8 cellular contexts compared by ENCODE assay signal in the genomic region with DNA sequence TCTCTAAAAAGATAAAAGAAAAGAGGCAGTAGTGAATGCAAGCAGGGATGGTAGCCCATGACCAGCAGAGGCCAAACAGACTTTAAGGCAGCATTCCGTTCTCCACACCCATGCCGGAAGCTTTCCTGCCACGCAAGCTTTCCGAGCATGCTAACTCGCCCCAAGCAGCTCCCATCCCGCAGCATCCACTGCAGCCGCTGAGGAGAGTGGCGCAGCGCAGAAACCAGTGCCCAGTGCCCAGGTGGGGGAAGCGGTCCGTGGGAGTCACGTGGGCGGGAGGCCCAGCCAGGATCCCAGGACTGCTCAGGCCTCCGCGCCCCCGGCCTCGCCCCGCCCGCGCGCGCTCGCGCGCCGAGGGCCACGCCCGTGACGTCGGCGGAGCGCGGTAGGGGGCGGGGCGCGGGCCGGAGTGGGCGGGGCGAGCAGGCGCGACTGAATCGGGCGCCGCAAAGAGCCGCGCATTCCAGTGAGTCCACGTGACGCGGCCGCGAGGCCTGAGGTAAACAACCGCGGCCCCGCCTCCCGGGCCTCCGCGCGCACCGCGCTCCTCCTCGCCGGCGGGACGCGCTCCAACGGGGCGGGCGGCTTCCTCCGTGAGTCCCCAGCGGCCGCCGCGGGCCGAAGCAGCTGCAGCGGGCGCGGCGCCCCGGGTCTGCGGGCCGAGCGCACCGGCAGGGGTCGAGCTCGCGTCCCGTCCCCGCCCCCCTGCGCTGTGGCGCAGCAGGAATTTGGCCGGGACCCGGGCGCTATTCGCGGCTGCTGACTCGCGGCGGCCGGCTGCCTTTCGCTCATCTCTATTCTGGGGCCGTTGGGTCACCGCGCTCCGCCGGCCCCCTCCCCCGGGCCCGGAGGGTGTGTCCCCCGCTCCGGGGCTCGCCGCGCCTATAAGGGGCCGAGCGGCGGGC. TPM values are rescaled to one million over a fixed set of nuclear protein-coding genes. Genes with fewer than 3 reads are reported as not detected.
A peak's percentile ranks its signal among the peaks of the same experiment; 100 is the strongest.
DNase-seq lines count a peak whose midpoint lies in the region; ATAC-seq lines count a peak whose summit lies in the region.

OTUD1 (plus strand) TSS at position 529 of the 905 bp plus-strand sequence. CDS start 383 bp downstream, outside the sequence.

- H3K4me3 Mint-ChIP-seq in activated CD8-positive, alpha-beta T cell treated with anti-CD3 and anti-CD28 coated beads, Interleukin-2, amount 10 ng/mL, durations not matched to agents 7 days and 5 days, result peak within 1 kb of the TSS; percentile 76

- peak; percentile 79 for ATAC-seq in GM19372 (IDR thresholded peaks at IDR 0.05; ENCODE audit: low read depth, unreplicated experiment)
- peak; percentile 81 for ATAC-seq in HG03521 (IDR thresholded peaks at IDR 0.05; ENCODE audit: unreplicated experiment)
- peak; percentile 84 for ATAC-seq in activated CD8-positive, alpha-beta T cell treated with anti-CD3 and anti-CD28 coated beads, Interleukin-2, amount 10 ng/mL, durations not matched to agents 7 days and 5 days

- H3K4me1 ChIP-seq in ectodermal cell (ENCODE audit: control insufficient read depth, insufficient read depth, low read length), result no peaks in the 10 kb centered on the region

- peaks cover 37% of the 10 kb centered on the region for H3K4me1 Mint-ChIP-seq in activated CD8-positive, alpha-beta T cell treated with anti-CD3 and anti-CD28 coated beads, Interleukin-2, amount 10 ng/mL, durations not matched to agents 7 days and 5 days (ENCODE audit: low read depth)

- CTCF ChIA-PET in activated CD8-positive, alpha-beta T cell treated with anti-CD3 and anti-CD28 coated beads, Interleukin-2, amount 10 ng/mL, durations not matched to agents 7 days and 5 days (lab: Charles Lee), result interaction anchor here (1.0 to 1.5 kb wide), 2 partner anchors 105 to 106 kb away, joined by 4 read pairs; no protein-coding TSS in a partner anchor

- H3K36me3 Mint-ChIP-seq in activated CD8-positive, alpha-beta T cell treated with anti-CD3 and anti-CD28 coated beads, Interleukin-2, amount 10 ng/mL, durations not matched to agents 7 days and 5 days (ENCODE audit: low read depth), result peaks cover 25% of the 10 kb centered on the region

- no peaks in the 10 kb centered on the region for H3K9me3 ChIP-seq in ectodermal cell (ENCODE audit: control insufficient read depth, low read length)

- no peaks in the 10 kb centered on the region for H3K9me3 Mint-ChIP-seq in activated CD8-positive, alpha-beta T cell treated with anti-CD3 and anti-CD28 coated beads, Interleukin-2, amount 10 ng/mL, durations not matched to agents 7 days and 5 days (ENCODE audit: insufficient read depth)

- POLR2A ChIA-PET in activated CD8-positive, alpha-beta T cell treated with anti-CD3 and anti-CD28 coated beads, Interleukin-2, amount 10 ng/mL, durations not matched to agents 7 days and 5 days (lab: Charles Lee), result interaction anchor here (0.7 to 2.6 kb wide), 6 partner anchors 8 to 94 kb away, joined by 3 to 24 read pairs (median 4); partner anchors contain the start of gene C10orf67

- H3K27ac ChIP-seq in ectodermal cell (ENCODE audit: insufficient read depth, low read depth, low read length, poor library complexity, severe bottlenecking), result no peak within 1 kb of the TSS

- peaks cover 2% of the 10 kb centered on the region for H3K27me3 Mint-ChIP-seq in activated CD8-positive, alpha-beta T cell treated with anti-CD3 and anti-CD28 coated beads, Interleukin-2, amount 10 ng/mL, durations not matched to agents 7 days and 5 days (ENCODE audit: low read depth)

- peak; percentile 98 for DNase-seq in CD1c-positive myeloid dendritic cell (ENCODE audit: extremely low spot score)
- peak; percentile 95 for DNase-seq in NCI-H774 (lab: John Stamatoyannopoulos, UW)
- DNase-seq in activated CD8-positive, alpha-beta T cell treated with anti-CD3 and anti-CD28 coated beads, Interleukin-2, amount 10 ng/mL, durations not matched to agents 7 days and 5 days, result peak; percentile 93
- peak; percentile 94 to 96 for DNase-seq in lung microvascular endothelial cell (ENCODE audit: low read depth in 2 of 2)
- DNase-seq in stimulated activated CD4-positive, alpha-beta T cell treated with anti-CD3 and anti-CD28 coated beads, TNF-alpha, amount 100 ng/mL, for 4 hours (ENCODE audit: low read depth in 3 of 3), result peak; percentile 90 to 96 (median 91)

- H3K27ac Mint-ChIP-seq in activated CD8-positive, alpha-beta T cell treated with anti-CD3 and anti-CD28 coated beads, Interleukin-2, amount 10 ng/mL, durations not matched to agents 7 days and 5 days, result peak within 1 kb of the TSS; percentile 84

- 1% methylated on average over 115 of the region's 115 CpGs for whole genome bisulfite sequencing in ectodermal cell, 2 experiments

- H3K4me3 ChIP-seq in ectodermal cell (ENCODE audit: insufficient read depth, low read depth, low read length), result peak within 1 kb of the TSS; percentile 76

- H3K36me3 ChIP-seq in ectodermal cell (ENCODE audit: control insufficient read depth, insufficient read depth, low read length), result no peaks in the 10 kb centered on the region

- peaks cover 16% of the 10 kb centered on the region for H3K27me3 ChIP-seq in ectodermal cell (ENCODE audit: control insufficient read depth, insufficient read depth, low read length, poor library complexity, severe bottlenecking)

RNA-seq across cellular contexts. Expression of gene OTUD1, which starts in this region (rescaled TPM):
- total RNA-seq in activated CD8-positive, alpha-beta T cell treated with anti-CD3 and anti-CD28 coated beads, Interleukin-2, amount 10 ng/mL, durations not matched to agents 7 days and 5 days, result 1 to 10 TPM; 8.4 to 8.9 TPM
- 4.5 TPM for polyA plus RNA-seq in ectodermal cell (2013, experiment 1 of 4)
- polyA plus RNA-seq in ectodermal cell (2013, experiment 2 of 4), result 4.7 TPM
- 5.0 TPM for polyA plus RNA-seq in ectodermal cell (2013, experiment 3 of 4)
- 5.7 TPM for polyA plus RNA-seq in ectodermal cell (2013, experiment 4 of 4)
- total RNA-seq in lung microvascular endothelial cell, result 5.2 and 12.5 TPM in 2 replicates
